22 cellular contexts compared by ENCODE assay signal in the genomic region with DNA sequence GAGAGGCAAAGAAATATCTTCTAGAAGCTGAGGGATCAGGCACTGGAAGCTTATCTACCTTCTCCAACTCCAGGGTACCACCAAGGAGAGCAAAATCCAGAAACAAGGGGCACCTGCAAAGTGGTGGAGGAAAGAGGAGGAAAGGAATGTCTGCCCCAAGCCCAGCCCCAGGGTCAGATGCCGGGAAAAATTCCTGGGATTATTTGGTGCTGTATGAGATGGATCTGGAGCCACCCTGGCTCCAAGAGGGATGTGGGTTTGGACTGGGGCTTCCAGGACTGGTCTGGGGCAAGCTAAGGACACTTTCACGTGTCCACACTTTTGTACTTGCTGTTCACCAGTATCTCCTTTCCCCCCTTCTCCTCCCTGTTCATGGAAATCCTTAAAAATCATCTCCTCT.
"Had no signal": no experiment of that assay in that cellular context is flagged by ENCODE, and none has a peak within 500 bp of the region (broad histone marks: within the 10 kb centered on the region; RNA-seq: fewer than 3 reads in every experiment).

No MANE protein-coding gene starts in this region.

- H3K4me3 ChIP-seq: left lung, sigmoid colon, spleen, vagina had no signal

- H2AFZ ChIP-seq: parathyroid adenoma had no signal

- H3K27ac Mint-ChIP-seq: activated naive CD4-positive, alpha-beta T cell treated with anti-CD3 and anti-CD28 coated beads for 36 hours; activated naive CD8-positive, alpha-beta T cell treated with anti-CD3 and anti-CD28 coated beads, Interleukin-2, amount 10 ng/mL, durations not matched to agents 7 days and 5 days; type B pancreatic cell; WTC11 had no signal

- H3K27ac ChIP-seq: left lung, parathyroid adenoma, sigmoid colon, spleen, testis, vagina had no signal

- H3K9me3 ChIP-seq: testis had no signal

- H3K36me3 Mint-ChIP-seq: type B pancreatic cell had no signal

- DNase-seq: activated CD4-positive, alpha-beta T cell treated with anti-CD3 and anti-CD28 coated beads, Interleukin-2, amount 50 U/mL, for 4 hours; activated CD8-positive, alpha-beta memory T cell treated with anti-CD3 and anti-CD28 coated beads for 24 hours; activated CD8-positive, alpha-beta memory T cell treated with anti-CD3 and anti-CD28 coated beads, Interleukin-2, amount 50 U/mL, for 48 hours; activated naive CD4-positive, alpha-beta T cell treated with anti-CD3 and anti-CD28 coated beads for 36 hours; activated naive CD8-positive, alpha-beta T cell treated with anti-CD3 and anti-CD28 coated beads, Interleukin-2, amount 10 ng/mL, durations not matched to agents 7 days and 5 days; activated T-cell treated with anti-CD3 and anti-CD28 coated beads, Interleukin-2, amount 50 U/mL, for 4 hours; amniotic stem cell; left lung; mammary epithelial cell; midbrain; nucleus accumbens; sigmoid colon; spleen; stimulated activated CD4-positive, alpha-beta T cell treated with anti-CD3 and anti-CD28 coated beads, Interleukin-4, amount 100 ng/mL, for 1 hour; stimulated activated naive CD4-positive, alpha-beta T cell; T-helper 9 cell had no signal

- H3K9ac ChIP-seq: parathyroid adenoma had no signal

- H3K79me2 ChIP-seq: parathyroid adenoma had no signal

- ATAC-seq: activated T-cell treated with anti-CD3 and anti-CD28 coated beads, Interleukin-2, amount 50 U/mL, for 4 hours; left lung; WTC11 had no signal

- H3K4me3 Mint-ChIP-seq: activated naive CD4-positive, alpha-beta T cell treated with anti-CD3 and anti-CD28 coated beads for 36 hours; activated naive CD8-positive, alpha-beta T cell treated with anti-CD3 and anti-CD28 coated beads, Interleukin-2, amount 10 ng/mL, durations not matched to agents 7 days and 5 days; activated T-cell treated with anti-CD3 and anti-CD28 coated beads, Interleukin-2, amount 50 U/mL, for 4 hours; nephron; type B pancreatic cell; WTC11 had no signal

- H3K4me1 ChIP-seq: left lung, sigmoid colon, spleen, vagina had no signal

- H3K36me3 ChIP-seq: left lung, sigmoid colon, spleen, vagina had no signal

- H3K9me3 Mint-ChIP-seq: activated T-cell treated with anti-CD3 and anti-CD28 coated beads, Interleukin-2, amount 50 U/mL, for 4 hours; type B pancreatic cell had no signal

- H3K27me3 ChIP-seq: left lung, sigmoid colon, spleen, testis, vagina had no signal
